32 cellular contexts compared by ENCODE assay signal in the genomic region with DNA sequence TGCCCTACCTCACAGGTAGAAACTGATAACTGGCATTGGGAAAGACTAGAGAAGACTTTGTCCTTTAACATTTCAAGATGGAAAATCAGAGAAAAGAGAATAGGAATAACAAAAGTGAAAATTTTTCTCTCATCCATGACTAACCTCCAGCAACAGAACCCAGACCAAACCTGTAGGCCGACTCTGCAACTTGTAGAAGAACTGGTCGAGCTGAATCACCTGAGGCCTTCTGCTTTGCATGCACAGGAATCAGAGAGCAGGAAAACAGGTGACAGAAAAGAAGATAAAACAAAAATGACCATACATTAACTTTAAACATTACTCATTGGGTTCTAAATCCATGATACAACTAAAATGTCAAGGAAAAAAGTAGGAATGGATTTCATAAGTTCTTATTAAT.
"Had no signal": no experiment of that assay in that cellular context is flagged by ENCODE, and none has a peak within 500 bp of the region (broad histone marks: within the 10 kb centered on the region; RNA-seq: fewer than 3 reads in every experiment).

No MANE protein-coding gene starts in this region.

- H3K9me3 ChIP-seq: ascending aorta, breast epithelium, esophagus squamous epithelium had no signal

- H3K27me3 Mint-ChIP-seq: activated CD4-positive, alpha-beta memory T cell treated with anti-CD3 and anti-CD28 coated beads for 36 hours; activated CD4-positive, alpha-beta T cell treated with anti-CD3 and anti-CD28 coated beads for 36 hours; activated CD4-positive, alpha-beta T cell treated with anti-CD3 and anti-CD28 coated beads, Interleukin-2, amount 10 ng/mL, durations not matched to agents 24 days and 14 days; activated CD8-positive, alpha-beta memory T cell treated with anti-CD3 and anti-CD28 coated beads, Interleukin-2, amount 10 ng/mL, durations not matched to agents 7 days and 5 days; activated naive CD4-positive, alpha-beta T cell treated with anti-CD3 and anti-CD28 coated beads, Interleukin-2, amount 10 ng/mL, durations not matched to agents 7 days and 5 days; activated naive CD8-positive, alpha-beta T cell treated with anti-CD3 and anti-CD28 coated beads, Interleukin-2, amount 10 ng/mL, durations not matched to agents 7 days and 5 days; activated T-cell treated with anti-CD3 and anti-CD28 coated beads, Interleukin-2, amount 50 U/mL, for 24 hours; brain; T-helper 17 cell had no signal

- H3K9me3 Mint-ChIP-seq: activated CD4-positive, alpha-beta memory T cell treated with anti-CD3 and anti-CD28 coated beads for 36 hours; activated CD4-positive, alpha-beta T cell treated with anti-CD3 and anti-CD28 coated beads, Interleukin-2, amount 10 ng/mL, durations not matched to agents 24 days and 14 days; activated naive CD4-positive, alpha-beta T cell treated with anti-CD3 and anti-CD28 coated beads, Interleukin-2, amount 10 ng/mL, durations not matched to agents 7 days and 5 days; activated naive CD4-positive, alpha-beta T cell treated with anti-CD3 and anti-CD28 coated beads, Interleukin-2, amount 50 U/mL, for 72 hours; activated naive CD8-positive, alpha-beta T cell treated with anti-CD3 and anti-CD28 coated beads, Interleukin-2, amount 10 ng/mL, durations not matched to agents 7 days and 5 days; activated T-cell treated with anti-CD3 and anti-CD28 coated beads, Interleukin-2, amount 50 U/mL, for 24 hours; activated T-cell treated with anti-CD3 and anti-CD28 coated beads, Interleukin-2, amount 50 U/mL, for 72 hours; brain; T-helper 2 cell treated with Interferon-gamma antibody and Interleukin-4, amounts not matched to agents 5 μg/mL and 100 μg/mL, for 36 hours had no signal

- H3K27ac ChIP-seq: ascending aorta, breast epithelium, esophagus squamous epithelium had no signal

- FAIRE-seq: colon, endometrium, endothelial cell of umbilical vein, frontal cortex had no signal

- H3K4me3 ChIP-seq: ascending aorta, breast epithelium, esophagus squamous epithelium had no signal

- H3K4me1 ChIP-seq: breast epithelium had no signal

- ATAC-seq: activated CD4-positive, alpha-beta T cell treated with anti-CD3 and anti-CD28 coated beads for 36 hours; activated CD8-positive, alpha-beta memory T cell treated with anti-CD3 and anti-CD28 coated beads, Interleukin-2, amount 10 ng/mL, durations not matched to agents 7 days and 5 days; activated CD8-positive, alpha-beta T cell treated with anti-CD3 and anti-CD28 coated beads, Interleukin-2, amount 10 ng/mL, durations not matched to agents 7 days and 5 days; activated naive CD4-positive, alpha-beta T cell treated with anti-CD3 and anti-CD28 coated beads, Interleukin-2, amount 50 U/mL, for 72 hours; activated T-cell treated with anti-CD3 and anti-CD28 coated beads, Interleukin-2, amount 50 U/mL, for 72 hours; T-helper 17 cell had no signal

- H3K27me3 ChIP-seq: ascending aorta, breast epithelium, esophagus squamous epithelium had no signal

- H3K4me3 Mint-ChIP-seq: activated CD4-positive, alpha-beta memory T cell treated with anti-CD3 and anti-CD28 coated beads for 36 hours; activated CD4-positive, alpha-beta T cell treated with anti-CD3 and anti-CD28 coated beads for 36 hours; activated CD4-positive, alpha-beta T cell treated with anti-CD3 and anti-CD28 coated beads, Interleukin-2, amount 10 ng/mL, durations not matched to agents 24 days and 14 days; activated CD8-positive, alpha-beta memory T cell treated with anti-CD3 and anti-CD28 coated beads, Interleukin-2, amount 10 ng/mL, durations not matched to agents 7 days and 5 days; activated CD8-positive, alpha-beta T cell treated with anti-CD3 and anti-CD28 coated beads, Interleukin-2, amount 10 ng/mL, durations not matched to agents 7 days and 5 days; activated naive CD4-positive, alpha-beta T cell treated with anti-CD3 and anti-CD28 coated beads, Interleukin-2, amount 10 ng/mL, durations not matched to agents 7 days and 5 days; activated naive CD8-positive, alpha-beta T cell treated with anti-CD3 and anti-CD28 coated beads, Interleukin-2, amount 10 ng/mL, durations not matched to agents 7 days and 5 days; activated T-cell treated with anti-CD3 and anti-CD28 coated beads, Interleukin-2, amount 50 U/mL, for 24 hours; activated T-cell treated with anti-CD3 and anti-CD28 coated beads, Interleukin-2, amount 50 U/mL, for 72 hours; brain; T-helper 17 cell; T-helper 2 cell treated with Interferon-gamma antibody and Interleukin-4, amounts not matched to agents 5 μg/mL and 100 μg/mL, for 36 hours had no signal

- H3K4me1 Mint-ChIP-seq: activated CD4-positive, alpha-beta T cell treated with anti-CD3 and anti-CD28 coated beads, Interleukin-2, amount 10 ng/mL, durations not matched to agents 24 days and 14 days; activated CD8-positive, alpha-beta memory T cell treated with anti-CD3 and anti-CD28 coated beads, Interleukin-2, amount 10 ng/mL, durations not matched to agents 7 days and 5 days; activated naive CD4-positive, alpha-beta T cell treated with anti-CD3 and anti-CD28 coated beads, Interleukin-2, amount 10 ng/mL, durations not matched to agents 7 days and 5 days; activated naive CD8-positive, alpha-beta T cell treated with anti-CD3 and anti-CD28 coated beads, Interleukin-2, amount 10 ng/mL, durations not matched to agents 7 days and 5 days; T-helper 17 cell had no signal

- H3K27ac Mint-ChIP-seq: activated CD4-positive, alpha-beta memory T cell treated with anti-CD3 and anti-CD28 coated beads for 36 hours; activated CD4-positive, alpha-beta T cell treated with anti-CD3 and anti-CD28 coated beads for 36 hours; activated CD4-positive, alpha-beta T cell treated with anti-CD3 and anti-CD28 coated beads, Interleukin-2, amount 10 ng/mL, durations not matched to agents 24 days and 14 days; activated CD8-positive, alpha-beta memory T cell treated with anti-CD3 and anti-CD28 coated beads, Interleukin-2, amount 10 ng/mL, durations not matched to agents 7 days and 5 days; activated CD8-positive, alpha-beta T cell treated with anti-CD3 and anti-CD28 coated beads, Interleukin-2, amount 10 ng/mL, durations not matched to agents 7 days and 5 days; activated naive CD4-positive, alpha-beta T cell treated with anti-CD3 and anti-CD28 coated beads, Interleukin-2, amount 10 ng/mL, durations not matched to agents 7 days and 5 days; activated naive CD4-positive, alpha-beta T cell treated with anti-CD3 and anti-CD28 coated beads, Interleukin-2, amount 50 U/mL, for 72 hours; activated naive CD8-positive, alpha-beta T cell treated with anti-CD3 and anti-CD28 coated beads, Interleukin-2, amount 10 ng/mL, durations not matched to agents 7 days and 5 days; activated T-cell treated with anti-CD3 and anti-CD28 coated beads, Interleukin-2, amount 50 U/mL, for 24 hours; activated T-cell treated with anti-CD3 and anti-CD28 coated beads, Interleukin-2, amount 50 U/mL, for 72 hours; brain; T-helper 17 cell; T-helper 2 cell treated with Interferon-gamma antibody and Interleukin-4, amounts not matched to agents 5 μg/mL and 100 μg/mL, for 36 hours had no signal

- DNase-seq: activated CD4-positive, alpha-beta memory T cell treated with anti-CD3 and anti-CD28 coated beads for 36 hours; activated CD4-positive, alpha-beta T cell treated with anti-CD3 and anti-CD28 coated beads for 36 hours; activated CD4-positive, alpha-beta T cell treated with anti-CD3 and anti-CD28 coated beads, Interleukin-2, amount 10 ng/mL, durations not matched to agents 24 days and 14 days; activated CD4-positive, CD25-positive, alpha-beta regulatory T cell; activated CD4-positive, CD25-positive, alpha-beta regulatory T cell treated with anti-CD3 and anti-CD28 coated beads, Interleukin-2, amount 50 U/mL, for 72 hours; activated CD8-positive, alpha-beta memory T cell treated with anti-CD3 and anti-CD28 coated beads, Interleukin-2, amount 10 ng/mL, durations not matched to agents 7 days and 5 days; activated CD8-positive, alpha-beta memory T cell treated with anti-CD3 and anti-CD28 coated beads, Interleukin-2, amount 50 U/mL, for 4 hours; activated CD8-positive, alpha-beta T cell treated with anti-CD3 and anti-CD28 coated beads, Interleukin-2, amount 10 ng/mL, durations not matched to agents 7 days and 5 days; activated gamma-delta T cell; activated naive CD4-positive, alpha-beta T cell; activated naive CD4-positive, alpha-beta T cell treated with anti-CD3 and anti-CD28 coated beads, Interleukin-2, amount 10 ng/mL, durations not matched to agents 7 days and 5 days; activated naive CD8-positive, alpha-beta T cell treated with anti-CD3 and anti-CD28 coated beads, Interleukin-2, amount 10 ng/mL, durations not matched to agents 7 days and 5 days; activated T-cell treated with anti-CD3 and anti-CD28 coated beads, Interleukin-2, amount 50 U/mL, for 24 hours; activated T-cell treated with anti-CD3 and anti-CD28 coated beads, Interleukin-2, amount 50 U/mL, for 72 hours; caudate nucleus; cortex of kidney; dermis blood vessel endothelial cell; effector CD4-positive, alpha-beta T cell; erythroblast; esophagus squamous epithelium; T-helper 1 cell; T-helper 17 cell; T1000 had no signal

- H3K36me3 ChIP-seq: breast epithelium had no signal
